Comparison of ENCODE assay signal across 8 cellular contexts in the genomic region with DNA sequence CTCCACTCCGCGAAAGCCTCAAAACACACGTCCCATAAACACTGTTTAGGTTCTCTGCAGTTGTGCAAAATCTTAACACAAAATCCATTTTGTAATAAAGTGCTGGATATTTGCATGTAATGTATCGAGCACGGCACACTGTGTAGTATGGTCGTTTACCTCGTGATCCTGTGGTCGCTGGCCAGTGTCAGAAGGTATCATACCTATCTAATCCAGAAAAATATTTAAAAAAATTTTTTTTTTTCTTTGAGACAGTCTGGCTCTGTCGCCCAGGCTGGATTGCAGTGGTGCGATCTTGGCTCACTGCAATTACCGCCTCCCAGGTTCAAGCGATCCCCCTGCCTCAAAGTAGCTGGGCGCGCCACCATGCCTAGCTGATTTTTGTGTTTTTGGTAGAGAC. TPM values are rescaled to one million over a fixed set of nuclear protein-coding genes. Genes with fewer than 3 reads are reported as not detected.
DNase-seq lines count a peak whose midpoint lies in the region; ATAC-seq and TF ChIP-seq lines count a peak whose summit lies in the region.

No MANE protein-coding gene starts in this region.

- H3K4me1 ChIP-seq in HEK293 (ENCODE audit: control insufficient read depth, insufficient read depth, low read length) (peaks cover 12% of the 10 kb centered on the region; the same call in 1 of the 2 replicates), iPS DF 6.9 (ENCODE audit: control insufficient read depth, insufficient read depth, low read length) (peaks cover 2% of the 10 kb centered on the region; the same call in 1 of the 2 replicates), spleen (peaks cover 34 to 83% (median 70%) of the 10 kb centered on the region in 6 donors)

- peak overlapping the region; percentile 98 for H3K4me3 Mint-ChIP-seq in activated CD8-positive, alpha-beta T cell treated with anti-CD3 and anti-CD28 coated beads, Interleukin-2, amount 10 ng/mL, durations not matched to agents 7 days and 5 days

- intact Hi-C loops in spleen (cut with DNase I; ENCODE audit: low total_unique reads): no loop called here

- no peak for TF ChIP-seq CTCF in HEK293 (tag by site-specific recombination; IDR thresholded peaks at IDR 0.05)
- no peak for TF ChIP-seq CTCF in spleen (IDR thresholded peaks at IDR 0.05 in 8 of 11, conservative IDR thresholded peaks at IDR 0.05 in 3 of 11)

- no peaks in the 10 kb centered on the region for H3K9me3 Mint-ChIP-seq in activated CD8-positive, alpha-beta T cell treated with anti-CD3 and anti-CD28 coated beads, Interleukin-2, amount 10 ng/mL, durations not matched to agents 7 days and 5 days (ENCODE audit: insufficient read depth)

- POLR2A ChIA-PET in HEK293 (lab: Yijun Ruan, JAX): interaction anchor here (1.1 to 2.3 kb wide), 4 partner anchors 9 to 560 kb away, joined by 5 to 14 read pairs (median 6); partner anchors contain the start of genes SDK2 and TTYH2
- POLR2A ChIA-PET in activated CD8-positive, alpha-beta T cell treated with anti-CD3 and anti-CD28 coated beads, Interleukin-2, amount 10 ng/mL, durations not matched to agents 7 days and 5 days (lab: Charles Lee): interaction anchor here (1.0 to 1.5 kb wide), 3 partner anchors 8 to 15 kb away, joined by 3 to 6 read pairs (median 4); no protein-coding TSS in a partner anchor

- H3K4me1 Mint-ChIP-seq in activated CD8-positive, alpha-beta T cell treated with anti-CD3 and anti-CD28 coated beads, Interleukin-2, amount 10 ng/mL, durations not matched to agents 7 days and 5 days (ENCODE audit: low read depth): peaks cover 46% of the 10 kb centered on the region

- H3K9me3 ChIP-seq in HEK293 (ENCODE audit: control insufficient read depth, insufficient read depth, low read depth, low read length) (no peaks in the 10 kb centered on the region), iPS DF 6.9 (ENCODE audit: control insufficient read depth, insufficient read depth, low read length) (no peaks in the 10 kb centered on the region), spleen (no peaks in the 10 kb centered on the region)

- TF ChIP-seq POLR2A in spleen (IDR thresholded peaks at IDR 0.05): no peak

- no peak for DNase-seq in activated CD8-positive, alpha-beta T cell treated with anti-CD3 and anti-CD28 coated beads, Interleukin-2, amount 10 ng/mL, durations not matched to agents 7 days and 5 days
- DNase-seq in iPS DF 6.9 (ENCODE audit: low read depth, low spot score) (no peak), spleen (no peak), HUDEP-2 (lab: John Stamatoyannopoulos, UW; ENCODE audit: unreplicated experiment in 76 of 76) (no peak), DMS79 (lab: John Stamatoyannopoulos, UW) (no peak), inferior parietal cortex (ENCODE audit: extremely low spot score) (no peak)
- no peak for DNase-seq in stimulated activated CD4-positive, alpha-beta T cell treated with anti-CD3 and anti-CD28 coated beads, Interleukin-1b, Interleukin-23, amount 100 ng/mL, for 48 hours

- H3K4me3 ChIP-seq in HEK293 (ENCODE audit: low read depth, low read length): peak overlapping the region; percentile 96
- peak overlapping the region; percentile 89; the same call in 1 of the 2 replicates for H3K4me3 ChIP-seq in iPS DF 6.9 (ENCODE audit: low read length)
- peak overlapping the region; percentile 74 to 94 (median 86) for H3K4me3 ChIP-seq in spleen

- H3K27ac ChIP-seq in HEK293 (ENCODE audit: extremely low read depth, low read depth, low read length): peak overlapping the region; percentile 98
- H3K27ac ChIP-seq in iPS DF 6.9 (ENCODE audit: low read length): no peak overlapping the region
- peak overlapping the region in 7 of 8 donors; percentile 81 to 90 (median 88) for H3K27ac ChIP-seq in spleen

- H3K27me3 ChIP-seq in iPS DF 6.9 (ENCODE audit: control insufficient read depth, insufficient read depth, low read length) (no peaks in the 10 kb centered on the region; the same call in 1 of the 2 replicates), spleen (replicated peaks in 1 of 7) (peaks cover 0 to 36% (median 4%) of the 10 kb centered on the region in 7 donors)

- no peak for ATAC-seq in activated CD8-positive, alpha-beta T cell treated with anti-CD3 and anti-CD28 coated beads, Interleukin-2, amount 10 ng/mL, durations not matched to agents 7 days and 5 days

- no CpG with 5 or more reads among the region's 14 CpGs for WGBS in iPS DF 6.9 (ENCODE audit: insufficient coverage, insufficient read length)
- WGBS in spleen, 5 donors: 48 to 60% (median 50%) methylated on average over 14 of the region's 14 CpGs

- H3K27me3 Mint-ChIP-seq in activated CD8-positive, alpha-beta T cell treated with anti-CD3 and anti-CD28 coated beads, Interleukin-2, amount 10 ng/mL, durations not matched to agents 7 days and 5 days (ENCODE audit: low read depth): peaks cover 13% of the 10 kb centered on the region

- peaks cover 43 to 58% of the 10 kb centered on the region in 2 experiments for H3K36me3 ChIP-seq in HEK293 (ENCODE audit: control insufficient read depth in 2 of 2, insufficient read depth in 1 of 2, low read length in 2 of 2)
- peaks cover 31% of the 10 kb centered on the region for H3K36me3 ChIP-seq in iPS DF 6.9 (ENCODE audit: control insufficient read depth, insufficient read depth, low read length)
- peaks cover 0 to 53% (median 46%) of the 10 kb centered on the region in 6 donors for H3K36me3 ChIP-seq in spleen

- H3K27ac Mint-ChIP-seq in activated CD8-positive, alpha-beta T cell treated with anti-CD3 and anti-CD28 coated beads, Interleukin-2, amount 10 ng/mL, durations not matched to agents 7 days and 5 days: peak overlapping the region; percentile 97

- CTCF ChIA-PET in HEK293 (lab: Yijun Ruan, JAX): interaction anchor here (0.8 to 2.7 kb wide), 7 partner anchors 9 to 305 kb away, joined by 3 to 6 read pairs (median 3); partner anchors contain the start of gene TTYH2
- CTCF ChIA-PET in activated CD8-positive, alpha-beta T cell treated with anti-CD3 and anti-CD28 coated beads, Interleukin-2, amount 10 ng/mL, durations not matched to agents 7 days and 5 days (lab: Charles Lee): interaction anchor here (1.1 to 2.4 kb wide), 5 partner anchors 8 to 124 kb away, joined by 3 to 10 read pairs (median 5); partner anchors contain the start of gene TTYH2

- peaks cover 42% of the 10 kb centered on the region for H3K36me3 Mint-ChIP-seq in activated CD8-positive, alpha-beta T cell treated with anti-CD3 and anti-CD28 coated beads, Interleukin-2, amount 10 ng/mL, durations not matched to agents 7 days and 5 days (ENCODE audit: low read depth)

TF ChIP-seq in HEK293, 187 proteins besides CTCF, POLR2A, EP300 and RAD21:
- no peak for TF ChIP-seq ZNF335 (tag by site-specific recombination; conservative IDR thresholded peaks at IDR 0.05)
- TF ChIP-seq ZIC2 (tag by site-specific recombination; IDR thresholded peaks at IDR 0.05): no peak
- TF ChIP-seq BCL11B (tag by site-specific recombination; IDR thresholded peaks at IDR 0.05; ENCODE audit: low read depth): no peak
- TF ChIP-seq KLF8 (tag by site-specific recombination; IDR thresholded peaks at IDR 0.05): no peak
- TF ChIP-seq ZNF585B (tag by site-specific recombination; IDR thresholded peaks at IDR 0.05): no peak
- no peak for TF ChIP-seq ZNF621 (tag by site-specific recombination; IDR thresholded peaks at IDR 0.05)
- no peak for TF ChIP-seq ZNF623 (tag by site-specific recombination; IDR thresholded peaks at IDR 0.05)
- no peak for TF ChIP-seq BCL11A (tag by site-specific recombination; IDR thresholded peaks at IDR 0.05; ENCODE audit: low read depth)
- TF ChIP-seq ZNF433 (tag by site-specific recombination; IDR thresholded peaks at IDR 0.05; ENCODE audit: low read depth): no peak
- TF ChIP-seq ZFP69B (tag by site-specific recombination; IDR thresholded peaks at IDR 0.05): no peak
- no peak for TF ChIP-seq ZNF146 (tag by site-specific recombination; IDR thresholded peaks at IDR 0.05)
- TF ChIP-seq ZNF404 (tag by site-specific recombination; IDR thresholded peaks at IDR 0.05): no peak
- no peak for TF ChIP-seq ZNF302 (tag by site-specific recombination; IDR thresholded peaks at IDR 0.05; ENCODE audit: low read depth)
- no peak for TF ChIP-seq ZNF548 (tag by site-specific recombination; IDR thresholded peaks at IDR 0.05)
- TF ChIP-seq, protein P1, sequence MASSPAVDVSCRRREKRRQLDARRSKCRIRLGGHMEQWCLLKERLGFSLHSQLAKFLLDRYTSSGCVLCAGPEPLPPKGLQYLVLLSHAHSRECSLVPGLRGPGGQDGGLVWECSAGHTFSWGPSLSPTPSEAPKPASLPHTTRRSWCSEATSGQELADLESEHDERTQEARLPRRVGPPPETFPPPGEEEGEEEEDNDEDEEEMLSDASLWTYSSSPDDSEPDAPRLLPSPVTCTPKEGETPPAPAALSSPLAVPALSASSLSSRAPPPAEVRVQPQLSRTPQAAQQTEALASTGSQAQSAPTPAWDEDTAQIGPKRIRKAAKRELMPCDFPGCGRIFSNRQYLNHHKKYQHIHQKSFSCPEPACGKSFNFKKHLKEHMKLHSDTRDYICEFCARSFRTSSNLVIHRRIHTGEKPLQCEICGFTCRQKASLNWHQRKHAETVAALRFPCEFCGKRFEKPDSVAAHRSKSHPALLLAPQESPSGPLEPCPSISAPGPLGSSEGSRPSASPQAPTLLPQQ (tag by site-specific recombination; IDR thresholded peaks at IDR 0.05): no peak
- TF ChIP-seq ZNF626 (tag by site-specific recombination; IDR thresholded peaks at IDR 0.05): no peak

RNA-seq across cellular contexts. Expression of gene RPL38, which starts 1.0 kb away (rescaled TPM):
- 1,000 to 10,000 TPM in 1 of 2 experiments, 100 to 1,000 TPM in 1; 959 to 1,020 TPM for total RNA-seq in activated CD8-positive, alpha-beta T cell treated with anti-CD3 and anti-CD28 coated beads, Interleukin-2, amount 10 ng/mL, durations not matched to agents 7 days and 5 days
- 1,000 to 10,000 TPM in 1 of 7 donors, 100 to 1,000 TPM in 6; 311 to 1,013 (median 730) TPM for total RNA-seq in spleen
- 1,000 to 10,000 TPM; 2,252 to 3,463 (median 3,460) TPM for polyA plus RNA-seq in spleen

RNA-seq across cellular contexts. Expression of gene TTYH2, which starts 8.9 kb away (rescaled TPM):
- total RNA-seq in activated CD8-positive, alpha-beta T cell treated with anti-CD3 and anti-CD28 coated beads, Interleukin-2, amount 10 ng/mL, durations not matched to agents 7 days and 5 days: 1 to 10 TPM; 4.7 to 6.3 TPM
- total RNA-seq in spleen: 10 to 100 TPM; 15.0 to 22.7 (median 21.0) TPM
- polyA plus RNA-seq in spleen: 1 to 10 TPM; 2.7 to 5.5 (median 4.0) TPM
